Comparison of ENCODE assay signal across 1 cellular context in genomic region chr13:77518266-77518665, GRCh38.
TF ChIP-seq lines count a peak whose summit lies in the region.

No MANE protein-coding gene starts in this region.

TF ChIP-seq in WTC11, 78 proteins besides CTCF, POLR2A, EP300 and RAD21 (continued from another document):
- TF ChIP-seq ZSCAN18 (CRISPR knock-in tag; IDR thresholded peaks at IDR 0.05) (no peak), AFF4 (CRISPR knock-in tag; IDR thresholded peaks at IDR 0.05; ENCODE audit: borderline replicate concordance) (no peak), PREB (CRISPR knock-in tag; IDR thresholded peaks at IDR 0.05; ENCODE audit: borderline replicate concordance) (no peak), ATF2 (CRISPR knock-in tag; IDR thresholded peaks at IDR 0.05; ENCODE audit: borderline replicate concordance, low read depth) (no peak), TP53 (CRISPR knock-in tag; IDR thresholded peaks at IDR 0.05) (no peak), ZMAT4 (CRISPR knock-in tag; IDR thresholded peaks at IDR 0.05) (no peak), TCF7 (CRISPR knock-in tag; IDR thresholded peaks at IDR 0.05; ENCODE audit: low read depth) (no peak), ZBTB21 (CRISPR knock-in tag; IDR thresholded peaks at IDR 0.05; ENCODE audit: borderline replicate concordance) (no peak), ZNF532 (CRISPR knock-in tag; IDR thresholded peaks at IDR 0.05; ENCODE audit: borderline replicate concordance) (no peak), HMGXB4 (CRISPR knock-in tag; IDR thresholded peaks at IDR 0.05) (no peak), ATF6 (CRISPR knock-in tag; IDR thresholded peaks at IDR 0.05) (no peak)
TF ChIP-seq in WTC11: peak in this region for 0.
